ENCODE assay signal across 1 cellular context in the genomic region with DNA sequence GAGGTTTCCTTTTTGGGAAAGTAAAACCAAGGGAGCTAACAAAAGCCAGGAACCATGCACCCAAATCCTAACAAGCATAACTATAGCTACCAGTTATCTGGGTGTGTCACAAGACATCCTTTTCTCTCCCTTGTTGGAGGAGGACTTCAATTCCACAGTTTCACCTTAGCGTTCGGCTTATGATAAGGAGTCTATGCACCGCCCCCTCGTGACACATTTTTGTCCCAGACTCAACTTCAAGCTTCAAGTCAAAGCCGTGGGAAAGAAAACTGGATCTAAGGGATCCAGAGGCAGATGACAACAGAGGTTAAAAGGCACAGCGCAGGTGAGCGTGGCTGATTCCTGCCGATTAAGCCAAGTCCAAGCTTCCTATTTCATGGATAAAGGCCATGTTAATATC.
TF ChIP-seq lines count a peak whose summit lies in the region.

No MANE protein-coding gene starts in this region.

TF ChIP-seq in K562, 482 proteins besides CTCF, POLR2A, EP300 and RAD21 (continued from another document):
- TF ChIP-seq C11orf30 (IDR thresholded peaks at IDR 0.05; ENCODE audit: low read depth) (no peak), ZNF589 (CRISPR knock-in tag; IDR thresholded peaks at IDR 0.05; ENCODE audit: low read depth) (no peak), ZFPM2 (CRISPR knock-in tag; IDR thresholded peaks at IDR 0.05) (no peak), FOXK1 (CRISPR knock-in tag; IDR thresholded peaks at IDR 0.05; ENCODE audit: borderline replicate concordance) (no peak), FUS (optimal IDR thresholded peaks at IDR 0.05; ENCODE audit: low read depth, low read length) (no peak), CBFB (CRISPR knock-in tag; IDR thresholded peaks at IDR 0.05) (no peak), ZNF445 (CRISPR knock-in tag; IDR thresholded peaks at IDR 0.05; ENCODE audit: low read depth) (no peak)
- TF ChIP-seq, protein P1, sequence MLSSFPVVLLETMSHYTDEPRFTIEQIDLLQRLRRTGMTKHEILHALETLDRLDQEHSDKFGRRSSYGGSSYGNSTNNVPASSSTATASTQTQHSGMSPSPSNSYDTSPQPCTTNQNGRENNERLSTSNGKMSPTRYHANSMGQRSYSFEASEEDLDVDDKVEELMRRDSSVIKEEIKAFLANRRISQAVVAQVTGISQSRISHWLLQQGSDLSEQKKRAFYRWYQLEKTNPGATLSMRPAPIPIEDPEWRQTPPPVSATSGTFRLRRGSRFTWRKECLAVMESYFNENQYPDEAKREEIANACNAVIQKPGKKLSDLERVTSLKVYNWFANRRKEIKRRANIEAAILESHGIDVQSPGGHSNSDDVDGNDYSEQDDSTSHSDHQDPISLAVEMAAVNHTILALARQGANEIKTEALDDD (IDR thresholded peaks at IDR 0.05) = no peak
